13 cellular contexts compared by ENCODE assay signal in the genomic region with DNA sequence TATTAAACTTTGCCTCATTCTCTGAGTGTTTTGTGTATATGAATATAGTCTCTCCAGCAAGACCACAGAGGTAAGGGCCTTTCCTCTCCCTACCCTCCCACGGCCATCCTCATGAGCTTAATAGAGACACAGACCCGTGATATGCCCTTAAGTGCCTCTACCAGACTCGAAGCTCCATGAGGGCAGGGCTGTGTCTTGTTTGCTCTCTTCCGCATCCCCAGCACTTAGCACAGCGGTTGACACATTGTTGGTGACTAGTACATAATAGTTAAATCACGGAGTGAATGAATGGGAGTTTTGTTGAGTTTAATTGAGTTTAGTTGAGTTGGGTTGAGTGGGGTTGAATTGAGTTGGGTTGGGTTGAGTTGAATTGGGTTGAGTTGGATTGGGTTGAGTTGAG.
"Had no signal": no experiment of that assay in that cellular context is flagged by ENCODE, and none has a peak within 500 bp of the region (broad histone marks: within the 10 kb centered on the region; RNA-seq: fewer than 3 reads in every experiment).

No MANE protein-coding gene starts in this region.

- H3K27ac ChIP-seq: cardiac muscle cell, suprapubic skin had no signal

- H3K27me3 ChIP-seq: ascending aorta, cardiac muscle cell, suprapubic skin had no signal

- DNase-seq: activated CD8-positive, alpha-beta memory T cell treated with anti-CD3 and anti-CD28 coated beads, Interleukin-2, amount 50 U/mL, for 4 hours; activated CD8-positive, alpha-beta T cell treated with anti-CD3 and anti-CD28 coated beads for 36 hours; activated gamma-delta T cell treated with Interleukin-2 at 50 U/mL for 16 hours; activated T-cell treated with anti-CD3 and anti-CD28 coated beads, Interleukin-2, amount 50 U/mL, for 72 hours; foreskin melanocyte; head of caudate nucleus; left colon; right cardiac atrium; stimulated activated naive CD4-positive, alpha-beta T cell treated with Interleukin-2 at 50 U/mL for 16 hours had no signal

- H3K4me3 ChIP-seq: ascending aorta, cardiac muscle cell, suprapubic skin had no signal

- H3K36me3 ChIP-seq: ascending aorta, cardiac muscle cell, suprapubic skin had no signal

- H3K27ac Mint-ChIP-seq: activated CD8-positive, alpha-beta T cell treated with anti-CD3 and anti-CD28 coated beads for 36 hours; activated T-cell treated with anti-CD3 and anti-CD28 coated beads, Interleukin-2, amount 50 U/mL, for 72 hours; progenitor cell of endocrine pancreas had no signal

- ATAC-seq: activated CD8-positive, alpha-beta T cell treated with anti-CD3 and anti-CD28 coated beads for 36 hours; activated T-cell treated with anti-CD3 and anti-CD28 coated beads, Interleukin-2, amount 50 U/mL, for 72 hours; left colon; right cardiac atrium had no signal

- H3K9me3 ChIP-seq: ascending aorta, suprapubic skin had no signal

- H3K4me3 Mint-ChIP-seq: activated CD8-positive, alpha-beta T cell treated with anti-CD3 and anti-CD28 coated beads for 36 hours; activated T-cell treated with anti-CD3 and anti-CD28 coated beads, Interleukin-2, amount 50 U/mL, for 72 hours had no signal

- H3K27me3 Mint-ChIP-seq: activated CD8-positive, alpha-beta T cell treated with anti-CD3 and anti-CD28 coated beads for 36 hours; progenitor cell of endocrine pancreas had no signal
